Comparison of ENCODE assay signal across 1 cellular context in genomic region chr6:10347561-10348327, GRCh38.
TF ChIP-seq lines count a peak whose summit lies in the region.

No MANE protein-coding gene starts in this region.

TF ChIP-seq in IMR-90, 13 proteins besides CTCF, POLR2A, EP300 and RAD21:
- TF ChIP-seq ELK1 (IDR thresholded peaks at IDR 0.05; ENCODE audit: borderline replicate concordance, low read depth, low read length) (no peak), CEBPB (IDR thresholded peaks at IDR 0.05; ENCODE audit: low read depth, low read length) (no peak), FOS (IDR thresholded peaks at IDR 0.05; ENCODE audit: low read depth, low read length) (no peak), NFE2L2 (IDR thresholded peaks at IDR 0.05; ENCODE audit: low read depth, low read length) (no peak)
